In genomic region chr3:160676547-160677303, GRCh38 we compare ENCODE assay signal across 13 cellular contexts. TPM values are rescaled to one million over a fixed set of nuclear protein-coding genes. Genes with fewer than 3 reads are reported as not detected.
DNase-seq lines count a peak whose midpoint lies in the region; ATAC-seq and TF ChIP-seq lines count a peak whose summit lies in the region.
"Had no signal": no experiment of that assay in that cellular context is flagged by ENCODE, and none has a peak within 500 bp of the region (broad histone marks: within the 10 kb centered on the region; RNA-seq: fewer than 3 reads in every experiment).

Gene ARL14 (plus strand): TSS chr3:160677160. CDS start chr3:160677347, 187 bp downstream.

- H2BK120ac ChIP-seq in mesendoderm (ENCODE audit: low read depth, low read length), result no peak within 1 kb of the TSS

- no peaks in the 10 kb centered on the region for H3K36me3 Mint-ChIP-seq in activated CD4-positive, alpha-beta memory T cell treated with anti-CD3 and anti-CD28 coated beads for 36 hours

- no peak within 1 kb of the TSS for H2BK15ac ChIP-seq in mesendoderm (replicated peaks; ENCODE audit: low read depth)

- no peak within 1 kb of the TSS for H3K4me3 Mint-ChIP-seq in activated CD4-positive, alpha-beta memory T cell treated with anti-CD3 and anti-CD28 coated beads for 36 hours
- H3K4me3 Mint-ChIP-seq: central memory CD8-positive, alpha-beta T cell had no signal

- BruUV-seq in mammary epithelial cell (replicated peaks; lab: Mats Ljungman, UMichigan), result TSS peak; percentile 98

- H3K9me3 ChIP-seq in mammary epithelial cell (replicated peaks; ENCODE audit: insufficient read depth, low read length), result no peaks in the 10 kb centered on the region

- peaks cover 32% of the 10 kb centered on the region for H3K4me1 ChIP-seq in mammary epithelial cell (ENCODE audit: insufficient read depth, low read length)
- H3K4me1 ChIP-seq in mesendoderm (ENCODE audit: control insufficient read depth, low read depth, low read length), result peaks cover 10% of the 10 kb centered on the region

- no peak within 1 kb of the TSS for H3K23ac ChIP-seq in mesendoderm (ENCODE audit: low read length)

- H3K27ac ChIP-seq in mammary epithelial cell (ENCODE audit: insufficient read depth, low read depth, low read length), result peak within 1 kb of the TSS; percentile 90
- peak within 1 kb of the TSS; percentile 48 for H3K27ac ChIP-seq in mesendoderm (ENCODE audit: low read depth, low read length)

- ATAC-seq in HG03039 (IDR thresholded peaks at IDR 0.05; ENCODE audit: unreplicated experiment), result peak; percentile 60
- ATAC-seq in GM21367 (IDR thresholded peaks at IDR 0.05; ENCODE audit: unreplicated experiment), result no peak
- ATAC-seq in GM19328 (IDR thresholded peaks at IDR 0.05; ENCODE audit: unreplicated experiment), result no peak

- peak within 1 kb of the TSS; percentile 29 for H2BK5ac ChIP-seq in mesendoderm (ENCODE audit: low read length)

- H4K20me1 ChIP-seq in mammary epithelial cell (ENCODE audit: insufficient read depth, low read length), result no peaks in the 10 kb centered on the region

- peak within 1 kb of the TSS; percentile 52 for H3K4me2 ChIP-seq in mammary epithelial cell (ENCODE audit: insufficient read depth, low read depth, low read length)
- H3K4me2 ChIP-seq in mesendoderm (ENCODE audit: low read length), result no peak within 1 kb of the TSS

- no peaks in the 10 kb centered on the region for H3K79me1 ChIP-seq in mesendoderm (ENCODE audit: low read length)

- H2AK5ac ChIP-seq in mesendoderm (ENCODE audit: low read length), result no peak within 1 kb of the TSS

- POLR2A ChIA-PET in activated CD4-positive, alpha-beta memory T cell treated with anti-CD3 and anti-CD28 coated beads for 36 hours (lab: Charles Lee), result no interaction called here

- H3K4me3 ChIP-seq in mammary epithelial cell (replicated peaks in 1 of 3; ENCODE audit: insufficient read depth in 1 of 3, low read depth in 2 of 3, low read length in 3 of 3), result no peak within 1 kb of the TSS
- H3K4me3 ChIP-seq in mesendoderm (ENCODE audit: low read length), result no peak within 1 kb of the TSS

- no peak for TF ChIP-seq CTCF in mammary epithelial cell (conservative IDR thresholded peaks at IDR 0.05 in 1 of 2, IDR thresholded peaks at IDR 0.05 in 1 of 2; ENCODE audit: extremely low read depth in 1 of 2, insufficient read depth in 1 of 2, low read depth in 1 of 2, low read length in 2 of 2)

- peak within 1 kb of the TSS; percentile 14 for H3K18ac ChIP-seq in mesendoderm (ENCODE audit: low read length)

- in situ Hi-C loops in mammary epithelial cell (cut with MboI; ENCODE audit: low sequenced_read_pairs in 2 of 2), result loop anchor here in 1 of 2 donors (25.0 kb wide), 1 partner anchor 586 kb away; no protein-coding TSS in a partner anchor

- peak within 1 kb of the TSS; percentile 56 for H4K8ac ChIP-seq in mesendoderm (ENCODE audit: low read depth, low read length)

- 56% methylated on average over 4 of the region's 4 CpGs for WGBS in mammary epithelial cell (ENCODE audit: low coverage, missing lambda C conversion rate)
- WGBS in mesendoderm (ENCODE audit: extremely low coverage, insufficient coverage, low lambda C conversion rate), result no CpG with 5 or more reads among the region's 4 CpGs

- peak within 1 kb of the TSS; percentile 61 for H2AFZ ChIP-seq in mammary epithelial cell (ENCODE audit: low read depth, low read length)

- peak within 1 kb of the TSS; percentile 55 for H3K4ac ChIP-seq in mesendoderm (ENCODE audit: low read depth, low read length)

- DNase-seq in AG08395 (ENCODE audit: low spot score), result peak; percentile 36
- peak; percentile 95 for DNase-seq in mammary epithelial cell
- DNase-seq in mesendoderm, result peak; percentile 95
- no peak for DNase-seq in activated CD4-positive, alpha-beta memory T cell treated with anti-CD3 and anti-CD28 coated beads for 36 hours
- DNase-seq in SK-N-DZ (ENCODE audit: low spot score), result no peak
- DNase-seq: activated CD4-positive, CD25-positive, alpha-beta regulatory T cell; C1 segment of cervical spinal cord; NCI-H510A; stimulated activated CD4-positive, alpha-beta T cell treated with anti-CD3 and anti-CD28 coated beads, Interleukin-4, amount 100 ng/mL, for 4 hours had no signal

- peaks cover 6% of the 10 kb centered on the region for H3K27me3 Mint-ChIP-seq in activated CD4-positive, alpha-beta memory T cell treated with anti-CD3 and anti-CD28 coated beads for 36 hours

- CTCF ChIA-PET in mammary epithelial cell (lab: Charles Lee; ENCODE audit: low non-redundant PET), result no interaction called here
- CTCF ChIA-PET in activated CD4-positive, alpha-beta memory T cell treated with anti-CD3 and anti-CD28 coated beads for 36 hours (lab: Charles Lee), result no interaction called here

- H4K5ac ChIP-seq in mesendoderm (ENCODE audit: low read length), result no peak within 1 kb of the TSS

- peak within 1 kb of the TSS; percentile 12 for H3K56ac ChIP-seq in mesendoderm (ENCODE audit: low read length)

- H3K4me1 Mint-ChIP-seq in activated CD4-positive, alpha-beta memory T cell treated with anti-CD3 and anti-CD28 coated beads for 36 hours (ENCODE audit: low read depth), result peaks cover 4% of the 10 kb centered on the region
- H3K4me1 Mint-ChIP-seq: central memory CD8-positive, alpha-beta T cell had no signal

- intact Hi-C loops in mammary epithelial cell (cut with micrococcal nuclease), result loop anchor here (1.0 kb wide), 2 partner anchors 10 to 110 kb away; no protein-coding TSS in a partner anchor
- intact Hi-C loops in activated CD4-positive, alpha-beta memory T cell treated with anti-CD3 and anti-CD28 coated beads for 36 hours (cut with micrococcal nuclease), result no loop called here

- H3K36me3 ChIP-seq in mammary epithelial cell (ENCODE audit: insufficient read depth, low read length) (no peaks in the 10 kb centered on the region), mesendoderm (ENCODE audit: control insufficient read depth, insufficient read depth, low read length) (no peaks in the 10 kb centered on the region)

- no peaks in the 10 kb centered on the region for H3K27me3 ChIP-seq in mammary epithelial cell (ENCODE audit: insufficient read depth, low read length)
- no peaks in the 10 kb centered on the region for H3K27me3 ChIP-seq in mesendoderm (ENCODE audit: insufficient read depth, low read length, poor library complexity)

- H3K79me2 ChIP-seq in mammary epithelial cell (ENCODE audit: insufficient read depth, low read length), result no peaks in the 10 kb centered on the region
- no peaks in the 10 kb centered on the region for H3K79me2 ChIP-seq in mesendoderm (ENCODE audit: control insufficient read depth, insufficient read depth, low read length)

- dilution Hi-C loops in mammary epithelial cell (cut with HindIII; ENCODE audit: low sequenced_read_pairs), result no loop called here

- H3K9ac ChIP-seq in mammary epithelial cell (ENCODE audit: insufficient read depth, low read length) (no peak within 1 kb of the TSS), mesendoderm (ENCODE audit: low read length) (no peak within 1 kb of the TSS)

- H3K9me3 Mint-ChIP-seq in activated CD4-positive, alpha-beta memory T cell treated with anti-CD3 and anti-CD28 coated beads for 36 hours, result no peaks in the 10 kb centered on the region
- H3K9me3 Mint-ChIP-seq: central memory CD8-positive, alpha-beta T cell had no signal

- no peak within 1 kb of the TSS for H3K27ac Mint-ChIP-seq in activated CD4-positive, alpha-beta memory T cell treated with anti-CD3 and anti-CD28 coated beads for 36 hours

RNA-seq across cellular contexts. Expression of gene ARL14, which starts in this region (rescaled TPM):
- total RNA-seq in mammary epithelial cell, result under 1 TPM; 0.17 to 0.31 TPM
- 0.29 TPM for polyA plus RNA-seq in mammary epithelial cell
- not detected for polyA minus RNA-seq in mammary epithelial cell
- 0.15 TPM for polyA plus RNA-seq in mesendoderm (2013, experiment 1 of 2)
- polyA plus RNA-seq in mesendoderm (2013, experiment 2 of 2), result 0.14 TPM
- total RNA-seq in activated CD4-positive, alpha-beta memory T cell treated with anti-CD3 and anti-CD28 coated beads for 36 hours, result not detected
- polyA plus RNA-seq in SK-N-DZ (2014; cell fraction: cytosol; rRNA removed), result not detected in 2 replicates
- not detected in 2 replicates for polyA plus RNA-seq in SK-N-DZ (2014; cell fraction: nucleus; rRNA removed)

Comparison
In these comparisons a context has a peak if more than half of its experiments do, and no peak if none do; other contexts are left out.
1. Peak in DNase-seq, H3K27ac ChIP-seq and H3K4me2 ChIP-seq in mammary epithelial cell; RNA of the gene not detected or under 1 TPM.
2. DNase-seq: peak in AG08395 (single experiment) and mesendoderm (single experiment); none in activated CD4-positive, alpha-beta memory T cell treated with anti-CD3 and anti-CD28 coated beads for 36 hours (single experiment) and SK-N-DZ (single experiment).